In genomic region chr18:62525611-62526010, GRCh38 we compare ENCODE assay signal across 7 cellular contexts. TPM values are rescaled to one million over a fixed set of nuclear protein-coding genes. Genes with fewer than 3 reads are reported as not detected.
A peak's percentile ranks its signal among the peaks of the same experiment; 100 is the strongest.
DNase-seq lines count a peak whose midpoint lies in the region; ATAC-seq and TF ChIP-seq lines count a peak whose summit lies in the region.

No MANE protein-coding gene starts in this region.

- DNase-seq in H9 (no peak), foreskin keratinocyte (no peak), spleen (no peak), amygdala (lab: John Stamatoyannopoulos, UW) (no peak)

- no peak overlapping the region for H3K18ac ChIP-seq in H9 (ENCODE audit: insufficient read length, low read depth, low read length)

- no peak overlapping the region for H3K23ac ChIP-seq in H9 (ENCODE audit: insufficient read length, low read depth, low read length)

- H2AFZ ChIP-seq in H9 (ENCODE audit: low read length) (no peak overlapping the region), SU-DHL-6 (ENCODE audit: low read depth, low read length, severe bottlenecking) (no peak overlapping the region)

- peaks cover 13% of the 10 kb centered on the region for H3K23me2 ChIP-seq in H9 (ENCODE audit: insufficient read length, low read depth, low read length, poor library complexity, severe bottlenecking)

- no peak overlapping the region for H3K4ac ChIP-seq in H9 (ENCODE audit: low read depth, low read length)

- H3F3A ChIP-seq in SU-DHL-6 (ENCODE audit: insufficient read depth), result peaks cover 38% of the 10 kb centered on the region

- no peak overlapping the region for H3K14ac ChIP-seq in H9 (ENCODE audit: insufficient read depth, low read length)

- H3K36me3 ChIP-seq in SU-DHL-6 (ENCODE audit: low read length), result no peaks in the 10 kb centered on the region
- H3K36me3 ChIP-seq in spleen, result no peaks in the 10 kb centered on the region

- H3K27ac ChIP-seq in H9 (ENCODE audit: insufficient read length, low read depth, low read length) (no peak overlapping the region), SU-DHL-6 (ENCODE audit: low read depth, low read length) (peak overlapping the region; percentile 92), foreskin keratinocyte (peak overlapping the region; percentile 81), spleen (peak overlapping the region; percentile 95 to 99 (median 98))

- intact Hi-C loops in spleen (cut with DNase I; ENCODE audit: low total_unique reads), result loop anchor here (10.0 kb wide), 1 partner anchor 341 kb away; the partner anchor contains the start of genes PIGN and RELCH

- H4K8ac ChIP-seq in H9 (replicated peaks; ENCODE audit: insufficient read length, low read depth, low read length), result no peak overlapping the region

- H3K4me1 Mint-ChIP-seq in H9, result peaks cover 26 to 40% of the 10 kb centered on the region in 2 experiments

- no peak overlapping the region for H2BK12ac ChIP-seq in H9 (ENCODE audit: insufficient read length, low read depth, low read length)

- H2BK120ac ChIP-seq in H9 (ENCODE audit: low read depth, low read length, poor library complexity, severe bottlenecking), result no peak overlapping the region

- peaks cover 29% of the 10 kb centered on the region for H3K27me3 Mint-ChIP-seq in H9 (ENCODE audit: low read depth)

- TF ChIP-seq CTCF in H9 (conservative IDR thresholded peaks at IDR 0.05) (no peak), SU-DHL-6 (IDR thresholded peaks at IDR 0.05; ENCODE audit: insufficient read depth, low read length, poor library complexity, severe bottlenecking) (no peak), foreskin keratinocyte (conservative IDR thresholded peaks at IDR 0.05) (no peak), spleen (IDR thresholded peaks at IDR 0.05 in 8 of 11, conservative IDR thresholded peaks at IDR 0.05 in 3 of 11) (no peak)

- H3K9me2 ChIP-seq in SU-DHL-6 (replicated peaks; ENCODE audit: insufficient read depth, low read length), result no peaks in the 10 kb centered on the region

- H3K36me3 Mint-ChIP-seq in H9 (ENCODE audit: insufficient read depth in 1 of 3, low read depth in 3 of 3), result peaks cover 0 to 3% (median 2%) of the 10 kb centered on the region in 3 experiments; a peak in 3 of 7 replicates

- H3K4me1 ChIP-seq in H9 (ENCODE audit: insufficient read depth, low read length), result peaks cover 4% of the 10 kb centered on the region; the same call in 1 of the 2 replicates
- H3K4me1 ChIP-seq in foreskin keratinocyte, result peaks cover 17% of the 10 kb centered on the region
- H3K4me1 ChIP-seq in spleen, result peaks cover 32 to 73% (median 60%) of the 10 kb centered on the region in 6 donors

- ATAC-seq in foreskin keratinocyte (no peak), HG02798 (IDR thresholded peaks at IDR 0.05; ENCODE audit: poor library complexity, unreplicated experiment) (no peak), GM21723 (IDR thresholded peaks at IDR 0.05; ENCODE audit: unreplicated experiment) (no peak)

- H4K5ac ChIP-seq in H9 (ENCODE audit: insufficient read length, low read depth, low read length), result no peak overlapping the region

- H2BK5ac ChIP-seq in H9 (ENCODE audit: insufficient read length, low read length), result no peak overlapping the region

- H3K79me1 ChIP-seq in H9 (ENCODE audit: insufficient read depth, low read depth, low read length, poor library complexity, severe bottlenecking), result no peaks in the 10 kb centered on the region

- no CpG with 5 or more reads among the region's 9 CpGs for WGBS in H9 (ENCODE audit: extremely low coverage, insufficient read length, low lambda C conversion rate)
- WGBS in spleen, 5 donors, result 44 to 63% (median 49%) methylated on average over 9 of the region's 9 CpGs

- no peaks in the 10 kb centered on the region for H4K20me1 ChIP-seq in H9 (ENCODE audit: control insufficient read depth, insufficient read depth, insufficient read length)
- H4K20me1 ChIP-seq in SU-DHL-6 (ENCODE audit: low read depth, low read length), result no peaks in the 10 kb centered on the region

- no peak overlapping the region for H2AK5ac ChIP-seq in H9 (ENCODE audit: insufficient read length, low read length)

- 0 out of 2 replicates have a peak, but pooled peaks cover 2% of the 10 kb centered on the region for H3K79me2 ChIP-seq in H9 (ENCODE audit: insufficient read depth, low read length)
- peaks cover 67% of the 10 kb centered on the region for H3K79me2 ChIP-seq in SU-DHL-6 (ENCODE audit: insufficient read depth, low read length)

- no peak overlapping the region for H3T11ph ChIP-seq in H9 (ENCODE audit: low read length)

- no peak overlapping the region for H2BK20ac ChIP-seq in H9 (ENCODE audit: low read depth, low read length, poor library complexity, severe bottlenecking)

- H3K9ac ChIP-seq in H9 (ENCODE audit: extremely low read depth, insufficient read length, low read length) (no peak overlapping the region), SU-DHL-6 (ENCODE audit: low read length) (peak overlapping the region; percentile 94)

- no peak overlapping the region for H3K27ac Mint-ChIP-seq in H9

- H3K27me3 ChIP-seq in H9 (ENCODE audit: insufficient read depth, low read length), result peaks cover 9% of the 10 kb centered on the region; the same call in 1 of the 2 replicates
- H3K27me3 ChIP-seq in SU-DHL-6 (ENCODE audit: low read length), result no peaks in the 10 kb centered on the region
- no peaks in the 10 kb centered on the region for H3K27me3 ChIP-seq in foreskin keratinocyte
- H3K27me3 ChIP-seq in spleen (replicated peaks in 1 of 7), result no peaks in the 10 kb centered on the region

- peak overlapping the region; percentile 72 to 87 for H3K4me3 Mint-ChIP-seq in H9

- no peaks in the 10 kb centered on the region for H3K9me3 ChIP-seq in H9 (ENCODE audit: control insufficient read depth, low read depth, low read length)
- H3K9me3 ChIP-seq in SU-DHL-6 (ENCODE audit: insufficient read depth, low read length), result no peaks in the 10 kb centered on the region
- H3K9me3 ChIP-seq in spleen, result no peaks in the 10 kb centered on the region

- H3K56ac ChIP-seq in H9 (ENCODE audit: insufficient read length, low read depth, low read length), result no peak overlapping the region

- H3K9me3 Mint-ChIP-seq in H9, result peaks cover 0 to 2% of the 10 kb centered on the region in 2 experiments; a peak in 1 of 5 replicates

- H4K91ac ChIP-seq in H9 (ENCODE audit: insufficient read length, low read depth, low read length), result no peak overlapping the region

- H3K4me3 ChIP-seq in SU-DHL-6 (ENCODE audit: insufficient read depth, low read length, poor library complexity, severe bottlenecking) (peak overlapping the region; percentile 61), spleen (peak overlapping the region; percentile 63 to 94 (median 84))

- H2BK15ac ChIP-seq in H9 (ENCODE audit: low read depth, low read length), result no peak overlapping the region

- TF ChIP-seq POLR2A in spleen (IDR thresholded peaks at IDR 0.05), result no peak

- H3K4me2 ChIP-seq in H9 (ENCODE audit: insufficient read depth, insufficient read length, low read length) (peak overlapping the region; percentile 83), SU-DHL-6 (ENCODE audit: low read depth, low read length, poor library complexity, severe bottlenecking) (peak overlapping the region; percentile 96)

RNA-seq across cellular contexts. Expression of gene ZCCHC2, which starts 2.8 kb away (rescaled TPM):
- total RNA-seq in H9 (2021), result 12.1 and 12.4 TPM in 2 replicates
- 16.2 and 16.6 TPM in 2 replicates for total RNA-seq in foreskin keratinocyte
- polyA plus RNA-seq in foreskin keratinocyte, result 3.7 and 4.5 TPM in 2 replicates
- total RNA-seq in spleen, result 10 to 100 TPM; 27.5 to 55.7 (median 40.9) TPM
- polyA plus RNA-seq in spleen, result 10 to 100 TPM in 1 of 3 donors, 1 to 10 TPM in 2; 4.7 to 11.1 (median 4.9) TPM
